14 cellular contexts compared by ENCODE assay signal in genomic region chrX:66005832-66006449, GRCh38. TPM values are rescaled to one million over a fixed set of nuclear protein-coding genes. Genes with fewer than 3 reads are reported as not detected.
DNase-seq lines count a peak whose midpoint lies in the region; ATAC-seq and TF ChIP-seq lines count a peak whose summit lies in the region.
"Had no signal": no experiment of that assay in that cellular context is flagged by ENCODE, and none has a peak within 500 bp of the region (broad histone marks: within the 10 kb centered on the region; RNA-seq: fewer than 3 reads in every experiment).

No MANE protein-coding gene starts in this region.

- no peaks in the 10 kb centered on the region for H4K20me1 ChIP-seq in mammary epithelial cell (ENCODE audit: insufficient read depth, low read length)

- H3K4me3 ChIP-seq in mammary epithelial cell (replicated peaks in 1 of 3; ENCODE audit: insufficient read depth in 1 of 3, low read depth in 2 of 3, low read length in 3 of 3) (no peak overlapping the region), thymus (ENCODE audit: low read length) (no peak overlapping the region)
- H3K4me3 ChIP-seq: prostate gland had no signal

- H3K27ac Mint-ChIP-seq in MCF 10A (ENCODE audit: low read depth, unreplicated experiment), result no peak overlapping the region
- H3K27ac Mint-ChIP-seq in activated T-helper 2 cell treated with anti-CD3 and anti-CD28 coated beads, Interferon-gamma antibody, Interleukin-2, Interleukin-4, amounts not matched to agents 10 μg/mL and 5 μg/mL and 100 μg/mL, durations not matched to agents 14 hours and 24 hours and 36 hours, result peak overlapping the region; percentile 88

- H3K4me1 ChIP-seq in mammary epithelial cell (ENCODE audit: insufficient read depth, low read length) (no peaks in the 10 kb centered on the region), thymus (ENCODE audit: control insufficient read depth, insufficient read depth, low read length) (peaks cover 10% of the 10 kb centered on the region)
- H3K4me1 ChIP-seq: prostate gland had no signal

- no peak for ATAC-seq in HG03460 (IDR thresholded peaks at IDR 0.05; ENCODE audit: unreplicated experiment)

- POLR2A ChIA-PET in MCF 10A (lab: Yijun Ruan, JAX), result no interaction called here

- no peaks in the 10 kb centered on the region for H3K36me3 ChIP-seq in mammary epithelial cell (ENCODE audit: insufficient read depth, low read length)
- H3K36me3 ChIP-seq in thymus (ENCODE audit: control insufficient read depth, insufficient read depth), result no peaks in the 10 kb centered on the region
- H3K36me3 ChIP-seq: prostate gland had no signal

- CTCF ChIA-PET in mammary epithelial cell (lab: Charles Lee; ENCODE audit: low non-redundant PET) (no interaction called here), MCF 10A (lab: Yijun Ruan, JAX) (interaction anchor here (0.6 kb wide), 2 partner anchors 39 to 726 kb away, joined by 4 to 5 read pairs; no protein-coding TSS in a partner anchor)

- dilution Hi-C loops in mammary epithelial cell (cut with HindIII; ENCODE audit: low sequenced_read_pairs), result no loop called here

- DNase-seq in mammary epithelial cell (no peak), MCF 10A (ENCODE audit: unreplicated experiment) (no peak), NOMO-1 treated with DMSO at 0.1 percent for 48 hours (lab: John Stamatoyannopoulos, UW; ENCODE audit: unreplicated experiment) (peak; percentile 66), NCI-H524 (lab: John Stamatoyannopoulos, UW) (no peak)
- DNase-seq in activated T-helper 2 cell treated with anti-CD3 and anti-CD28 coated beads, Interferon-gamma antibody, Interleukin-2, Interleukin-4, amounts not matched to agents 10 μg/mL and 5 μg/mL and 100 μg/mL, durations not matched to agents 14 hours and 24 hours and 36 hours (ENCODE audit: low spot score), result no peak
- DNase-seq in stimulated activated CD4-positive, alpha-beta T cell treated with anti-CD3 and anti-CD28 coated beads, Interleukin-4, amount 100 ng/mL, for 24 hours, result no peak
- DNase-seq: IMR-90, NCI-H2107 had no signal

- no peaks in the 10 kb centered on the region for H3K79me2 ChIP-seq in mammary epithelial cell (ENCODE audit: insufficient read depth, low read length)

- no peaks in the 10 kb centered on the region for H3K27me3 ChIP-seq in mammary epithelial cell (ENCODE audit: insufficient read depth, low read length)
- no peaks in the 10 kb centered on the region for H3K27me3 ChIP-seq in thymus (ENCODE audit: control insufficient read depth, insufficient read depth)

- WGBS in mammary epithelial cell (ENCODE audit: low coverage, missing lambda C conversion rate), result 70% methylated on average over 4 of the region's 4 CpGs
- 12% methylated on average over 4 of the region's 4 CpGs for WGBS in thymus

- H3K9me3 ChIP-seq in mammary epithelial cell (replicated peaks; ENCODE audit: insufficient read depth, low read length) (no peaks in the 10 kb centered on the region), thymus (ENCODE audit: control insufficient read depth) (no peaks in the 10 kb centered on the region)
- H3K9me3 ChIP-seq: prostate gland had no signal

- BruUV-seq in mammary epithelial cell (replicated peaks; lab: Mats Ljungman, UMichigan) (no TSS peak), MCF 10A (replicated peaks; lab: Mats Ljungman, UMichigan) (no TSS peak)

- no peaks in the 10 kb centered on the region for H3K27me3 Mint-ChIP-seq in MCF 10A (ENCODE audit: insufficient read depth, unreplicated experiment)
- H3K27me3 Mint-ChIP-seq in activated T-helper 2 cell treated with anti-CD3 and anti-CD28 coated beads, Interferon-gamma antibody, Interleukin-2, Interleukin-4, amounts not matched to agents 10 μg/mL and 5 μg/mL and 100 μg/mL, durations not matched to agents 14 hours and 24 hours and 36 hours (ENCODE audit: low read depth), result no peaks in the 10 kb centered on the region

- H3K4me2 ChIP-seq in mammary epithelial cell (ENCODE audit: insufficient read depth, low read depth, low read length), result no peak overlapping the region

- no peak overlapping the region for H3K4me3 Mint-ChIP-seq in MCF 10A (ENCODE audit: unreplicated experiment)
- H3K4me3 Mint-ChIP-seq in activated T-helper 2 cell treated with anti-CD3 and anti-CD28 coated beads, Interferon-gamma antibody, Interleukin-2, Interleukin-4, amounts not matched to agents 10 μg/mL and 5 μg/mL and 100 μg/mL, durations not matched to agents 14 hours and 24 hours and 36 hours (ENCODE audit: low read depth), result peak overlapping the region; percentile 13

- in situ Hi-C loops in mammary epithelial cell (cut with MboI; ENCODE audit: low sequenced_read_pairs in 2 of 2), result no loop called here

- H3K27ac ChIP-seq in mammary epithelial cell (ENCODE audit: insufficient read depth, low read depth, low read length) (no peak overlapping the region), thymus (ENCODE audit: low read depth) (peak overlapping the region; percentile 65)
- H3K27ac ChIP-seq: prostate gland had no signal

- no peaks in the 10 kb centered on the region for H3K4me1 Mint-ChIP-seq in MCF 10A (ENCODE audit: insufficient read depth, unreplicated experiment)
- peaks cover 48% of the 10 kb centered on the region for H3K4me1 Mint-ChIP-seq in activated T-helper 2 cell treated with anti-CD3 and anti-CD28 coated beads, Interferon-gamma antibody, Interleukin-2, Interleukin-4, amounts not matched to agents 10 μg/mL and 5 μg/mL and 100 μg/mL, durations not matched to agents 14 hours and 24 hours and 36 hours (ENCODE audit: low read depth)

- H3K9me3 Mint-ChIP-seq in MCF 10A (ENCODE audit: unreplicated experiment), result peaks cover 19% of the 10 kb centered on the region
- no peaks in the 10 kb centered on the region for H3K9me3 Mint-ChIP-seq in activated T-helper 2 cell treated with anti-CD3 and anti-CD28 coated beads, Interferon-gamma antibody, Interleukin-2, Interleukin-4, amounts not matched to agents 10 μg/mL and 5 μg/mL and 100 μg/mL, durations not matched to agents 14 hours and 24 hours and 36 hours

- intact Hi-C loops in mammary epithelial cell (cut with micrococcal nuclease) (no loop called here), MCF 10A (cut with micrococcal nuclease) (no loop called here)
- intact Hi-C loops in activated T-helper 2 cell treated with anti-CD3 and anti-CD28 coated beads, Interferon-gamma antibody, Interleukin-2, Interleukin-4, amounts not matched to agents 10 μg/mL and 5 μg/mL and 100 μg/mL, durations not matched to agents 14 hours and 24 hours and 36 hours (cut with micrococcal nuclease), result no loop called here

- H3K9ac ChIP-seq in mammary epithelial cell (ENCODE audit: insufficient read depth, low read length), result no peak overlapping the region

- H2AFZ ChIP-seq in mammary epithelial cell (ENCODE audit: low read depth, low read length), result peak overlapping the region; percentile 56

- H3K36me3 Mint-ChIP-seq in MCF 10A (ENCODE audit: insufficient read depth, unreplicated experiment), result no peaks in the 10 kb centered on the region
- peaks cover 16% of the 10 kb centered on the region for H3K36me3 Mint-ChIP-seq in activated T-helper 2 cell treated with anti-CD3 and anti-CD28 coated beads, Interferon-gamma antibody, Interleukin-2, Interleukin-4, amounts not matched to agents 10 μg/mL and 5 μg/mL and 100 μg/mL, durations not matched to agents 14 hours and 24 hours and 36 hours (ENCODE audit: low read depth)

- no peak for TF ChIP-seq CTCF in mammary epithelial cell (conservative IDR thresholded peaks at IDR 0.05 in 1 of 2, IDR thresholded peaks at IDR 0.05 in 1 of 2; ENCODE audit: extremely low read depth in 1 of 2, insufficient read depth in 1 of 2, low read depth in 1 of 2, low read length in 2 of 2)
- TF ChIP-seq CTCF in MCF 10A (IDR thresholded peaks at IDR 0.05; ENCODE audit: unreplicated experiment), result no peak

RNA-seq across cellular contexts. Expression of gene VSIG4, which starts 33.9 kb away (rescaled TPM):
- total RNA-seq in mammary epithelial cell (not detected), MCF 10A (2022) (not detected in 2 replicates)
- polyA plus RNA-seq in mammary epithelial cell (not detected), thymus (23.3 TPM)
- not detected for polyA minus RNA-seq in mammary epithelial cell
- not detected in 2 replicates for total RNA-seq in activated T-helper 2 cell treated with anti-CD3 and anti-CD28 coated beads, Interferon-gamma antibody, Interleukin-2, Interleukin-4, amounts not matched to agents 10 μg/mL and 5 μg/mL and 100 μg/mL, durations not matched to agents 14 hours and 24 hours and 36 hours
- total RNA-seq: astrocyte, dermis microvascular lymphatic vessel endothelial cell, G401, IMR-90 had no signal
- polyA plus RNA-seq: IMR-90 had no signal
